9 cellular contexts compared by ENCODE assay signal in genomic region chr12:104049278-104050257, GRCh38. TPM values are rescaled to one million over a fixed set of nuclear protein-coding genes. Genes with fewer than 3 reads are reported as not detected.
DNase-seq lines count a peak whose midpoint lies in the region; ATAC-seq and TF ChIP-seq lines count a peak whose summit lies in the region.
"Had no signal": no experiment of that assay in that cellular context is flagged by ENCODE, and none has a peak within 500 bp of the region (broad histone marks: within the 10 kb centered on the region; RNA-seq: fewer than 3 reads in every experiment).

Gene GLT8D2 (minus strand): TSS chr12:104050187. CDS start chr12:104019648, 30,539 bp downstream.

- intact Hi-C loops in esophagus muscularis mucosa (cut with DNase I), result no loop called here

- H3K79me2 ChIP-seq in neural cell (replicated peaks; ENCODE audit: insufficient read depth, low read length), result no peaks in the 10 kb centered on the region

- H3F3A ChIP-seq in neural cell (ENCODE audit: insufficient read depth, low read length, poor library complexity, severe bottlenecking), result no peaks in the 10 kb centered on the region

- peaks cover 29 to 62% (median 53%) of the 10 kb centered on the region in 4 donors for H3K4me1 ChIP-seq in esophagus muscularis mucosa

- H3K27me3 ChIP-seq in esophagus muscularis mucosa (no peaks in the 10 kb centered on the region), neural cell (ENCODE audit: insufficient read depth, low read depth, low read length) (peaks cover 16% of the 10 kb centered on the region)

- TF ChIP-seq EP300 in esophagus muscularis mucosa (IDR thresholded peaks at IDR 0.05) (no peak), neural cell (conservative IDR thresholded peaks at IDR 0.05; ENCODE audit: poor library complexity, severe bottlenecking) (no peak)

- DNase-seq in G401 (ENCODE audit: low spot score), result no peak
- peak; percentile 83 for DNase-seq in RPMI7951 (ENCODE audit: low read depth)
- no peak for DNase-seq in esophagus muscularis mucosa (ENCODE audit: extremely low spot score)
- no peak for DNase-seq in NCI-H345 (lab: John Stamatoyannopoulos, UW)
- DNase-seq in NCI-H1694 treated with DMSO at 0.1 percent for 48 hours (lab: John Stamatoyannopoulos, UW), result no peak
- DNase-seq: natural killer cell had no signal

- in situ Hi-C loops in G401 (cut with HindIII; ENCODE audit: low sequenced_read_pairs), result no loop called here

- ATAC-seq in GM18858 (IDR thresholded peaks at IDR 0.05; ENCODE audit: unreplicated experiment), result no peak
- no peak for ATAC-seq in GM21367 (IDR thresholded peaks at IDR 0.05; ENCODE audit: unreplicated experiment)

- no peak within 1 kb of the TSS for H3K9ac ChIP-seq in neural cell (ENCODE audit: low read length)

- no peaks in the 10 kb centered on the region for H3K36me3 ChIP-seq in esophagus muscularis mucosa
- H3K36me3 ChIP-seq in neural cell (ENCODE audit: insufficient read depth, low read length), result no peaks in the 10 kb centered on the region

- WGBS in esophagus muscularis mucosa, result 5% methylated on average over 31 of the region's 31 CpGs

- TF ChIP-seq RAD21 in neural cell (conservative IDR thresholded peaks at IDR 0.05), result no peak

- H3K4me3 ChIP-seq in esophagus muscularis mucosa, result peak within 1 kb of the TSS; percentile 50 to 72 (median 56)
- H3K4me3 ChIP-seq in neural cell (ENCODE audit: low read length), result peak within 1 kb of the TSS; percentile 37

- TF ChIP-seq POLR2A in esophagus muscularis mucosa (IDR thresholded peaks at IDR 0.05; ENCODE audit: low read depth), result no peak

- H3K27ac ChIP-seq in esophagus muscularis mucosa (replicated peaks in 1 of 4), result peak within 1 kb of the TSS; percentile 64 to 84 (median 75)
- H3K27ac ChIP-seq in neural cell (ENCODE audit: low read length), result no peak within 1 kb of the TSS

- TF ChIP-seq CTCF in esophagus muscularis mucosa (IDR thresholded peaks at IDR 0.05), result no peak
- TF ChIP-seq CTCF in neural cell (IDR thresholded peaks at IDR 0.05; ENCODE audit: poor library complexity, severe bottlenecking), result no peak

- H4K20me1 ChIP-seq in neural cell (ENCODE audit: insufficient read depth), result no peaks in the 10 kb centered on the region

- H3K4me2 ChIP-seq in neural cell (ENCODE audit: low read length), result no peak within 1 kb of the TSS

- H3K9me3 ChIP-seq in esophagus muscularis mucosa (no peaks in the 10 kb centered on the region), neural cell (ENCODE audit: low read length) (no peaks in the 10 kb centered on the region)

- H2AFZ ChIP-seq in neural cell (ENCODE audit: low read depth, low read length), result no peak within 1 kb of the TSS

- H3K9me2 ChIP-seq in neural cell (ENCODE audit: insufficient read depth, low read length), result no peaks in the 10 kb centered on the region

TF ChIP-seq in neural cell, 6 proteins besides CTCF, POLR2A, EP300 and RAD21:
- no peak for TF ChIP-seq POLR2AphosphoS5 (IDR thresholded peaks at IDR 0.05)
- no peak for TF ChIP-seq MXI1 (conservative IDR thresholded peaks at IDR 0.05; ENCODE audit: poor library complexity, severe bottlenecking)
- no peak for TF ChIP-seq TAF1 (IDR thresholded peaks at IDR 0.05; ENCODE audit: low read depth)
- TF ChIP-seq EZH2 (IDR thresholded peaks at IDR 0.05; ENCODE audit: borderline replicate concordance, insufficient read depth, low read length, poor library complexity, severe bottlenecking), result no peak
- no peak for TF ChIP-seq SMC3 (conservative IDR thresholded peaks at IDR 0.05; ENCODE audit: poor library complexity)
- no peak for TF ChIP-seq REST (IDR thresholded peaks at IDR 0.05; ENCODE audit: borderline replicate concordance)

RNA-seq across cellular contexts. Expression of gene GLT8D2, which starts in this region (rescaled TPM):
- 9.5 and 19.2 TPM in 2 replicates for total RNA-seq in G401 (2014; rRNA removed; shearing (Covaris generic))
- 10.4 and 14.8 TPM in 2 replicates for total RNA-seq in RPMI7951 (2014; rRNA removed; shearing (Covaris generic))
- total RNA-seq in esophagus muscularis mucosa, result 10 to 100 TPM in 3 of 4 donors, 1 to 10 TPM in 1; 7.1 to 13.6 (median 11.0) TPM
- polyA plus RNA-seq in neural cell, result 8.3 and 8.7 TPM in 2 replicates
- 3.9 and 4.6 TPM in 2 replicates for polyA minus RNA-seq in neural cell
